Comparison of ENCODE assay signal across 31 cellular contexts in the genomic region with DNA sequence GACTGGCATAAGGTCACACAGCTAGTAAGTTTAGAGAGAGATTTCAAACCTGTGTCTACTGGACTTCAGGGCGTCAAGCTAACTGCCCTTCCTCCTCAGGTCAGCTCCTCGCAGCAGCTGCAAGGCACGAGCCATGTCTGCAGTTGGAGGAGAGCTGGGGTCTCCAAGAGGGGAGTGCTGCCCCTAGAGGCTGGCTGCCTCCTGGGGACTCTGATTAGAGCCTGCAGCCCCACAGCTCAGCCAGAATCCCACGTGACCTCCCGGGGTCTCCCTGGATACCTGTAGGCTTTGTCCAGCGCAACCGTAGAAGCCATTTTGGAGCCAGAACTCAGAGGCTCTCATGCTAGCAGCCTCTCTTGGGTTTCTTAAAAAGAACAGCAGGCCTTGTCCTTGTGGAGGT. TPM values are rescaled to one million over a fixed set of nuclear protein-coding genes. Genes with fewer than 3 reads are reported as not detected.
DNase-seq lines count a peak whose midpoint lies in the region; ATAC-seq and TF ChIP-seq lines count a peak whose summit lies in the region.
"Had no signal": no experiment of that assay in that cellular context is flagged by ENCODE, and none has a peak within 500 bp of the region (broad histone marks: within the 10 kb centered on the region; RNA-seq: fewer than 3 reads in every experiment).

No MANE protein-coding gene starts in this region.

- TF ChIP-seq POLR2A in HCT116 (IDR thresholded peaks at IDR 0.05; ENCODE audit: borderline replicate concordance, extremely low read depth, insufficient read depth, insufficient read length): no peak

- no peak overlapping the region for H3K4me2 ChIP-seq in HCT116 (ENCODE audit: low read length)
- H3K4me2 ChIP-seq: BLaER1 had no signal

- ATAC-seq in HCT116 (0 out of 2 replicates have a peak, but pooled peaks have one; percentile 36), GM19397 (IDR thresholded peaks at IDR 0.05; ENCODE audit: unreplicated experiment) (no peak), left colon (no peak)
- ATAC-seq: heart right ventricle; naive thymus-derived CD8-positive, alpha-beta T cell; Right ventricle myocardium inferior had no signal

- no peak overlapping the region for H3K4me3 Mint-ChIP-seq in progenitor cell of endocrine pancreas (ENCODE audit: low read depth)
- H3K4me3 Mint-ChIP-seq: activated CD4-positive, alpha-beta T cell treated with anti-CD3 and anti-CD28 coated beads, Interleukin-2, amount 10 ng/mL, durations not matched to agents 7 days and 5 days; activated naive CD8-positive, alpha-beta T cell treated with anti-CD3 and anti-CD28 coated beads, Interleukin-2, amount 10 ng/mL, durations not matched to agents 7 days and 5 days; activated T-cell treated with anti-CD3 and anti-CD28 coated beads, Interleukin-2, amount 50 U/mL, for 24 hours; mesothelial cell of epicardium; naive thymus-derived CD8-positive, alpha-beta T cell had no signal

- no peaks in the 10 kb centered on the region for H3K36me3 Mint-ChIP-seq in progenitor cell of endocrine pancreas (ENCODE audit: insufficient read depth)
- H3K36me3 Mint-ChIP-seq: activated naive CD8-positive, alpha-beta T cell treated with anti-CD3 and anti-CD28 coated beads, Interleukin-2, amount 10 ng/mL, durations not matched to agents 7 days and 5 days; mesothelial cell of epicardium; naive thymus-derived CD8-positive, alpha-beta T cell had no signal

- POLR2A ChIA-PET in HCT116 (lab: Charles Lee): no interaction called here

- H3K4me3 ChIP-seq in HCT116 (replicated peaks in 1 of 2; ENCODE audit: low read depth in 1 of 2, low read length in 2 of 2): no peak overlapping the region
- H3K4me3 ChIP-seq: BLaER1, heart right ventricle, stomach, tibial nerve had no signal

- H3K27ac Mint-ChIP-seq in progenitor cell of endocrine pancreas: no peak overlapping the region
- H3K27ac Mint-ChIP-seq: activated CD4-positive, alpha-beta T cell treated with anti-CD3 and anti-CD28 coated beads, Interleukin-2, amount 10 ng/mL, durations not matched to agents 7 days and 5 days; activated naive CD8-positive, alpha-beta T cell treated with anti-CD3 and anti-CD28 coated beads, Interleukin-2, amount 10 ng/mL, durations not matched to agents 7 days and 5 days; activated T-cell treated with anti-CD3 and anti-CD28 coated beads, Interleukin-2, amount 50 U/mL, for 24 hours; mesothelial cell of epicardium; naive thymus-derived CD8-positive, alpha-beta T cell had no signal

- peaks cover 19% of the 10 kb centered on the region for H3K27me3 Mint-ChIP-seq in progenitor cell of endocrine pancreas
- H3K27me3 Mint-ChIP-seq: activated naive CD8-positive, alpha-beta T cell treated with anti-CD3 and anti-CD28 coated beads, Interleukin-2, amount 10 ng/mL, durations not matched to agents 7 days and 5 days; activated T-cell treated with anti-CD3 and anti-CD28 coated beads, Interleukin-2, amount 50 U/mL, for 24 hours had no signal

- RAD21 ChIA-PET in HCT116 (lab: Charles Lee; ENCODE audit: low non-redundant PET in 1 of 2, low total read pairs in 2 of 2, uncharacterized antibody in 2 of 2, unreplicated experiment in 2 of 2): no interaction called here

- no TSS peak for BruUV-seq in HCT116 (replicated peaks; lab: Mats Ljungman, UMichigan)

- H3K27me3 ChIP-seq in HCT116 (ENCODE audit: insufficient read depth, low read length): peaks cover 18% of the 10 kb centered on the region; the same call in 1 of the 2 replicates
- H3K27me3 ChIP-seq: BLaER1, tibial nerve had no signal

- no peaks in the 10 kb centered on the region for H4K20me1 ChIP-seq in HCT116 (ENCODE audit: insufficient read depth)
- H4K20me1 ChIP-seq: BLaER1 had no signal

- CTCF ChIA-PET in HCT116 (lab: Charles Lee): no interaction called here

- H3K9me3 ChIP-seq in HCT116 (ENCODE audit: control insufficient read depth in 1 of 2, insufficient read depth in 1 of 2, low read depth in 1 of 2, low read length in 2 of 2): no peaks in the 10 kb centered on the region
- H3K9me3 ChIP-seq: BLaER1, heart right ventricle, stomach, tibial nerve had no signal

- H3K4me1 ChIP-seq in HCT116 (ENCODE audit: control insufficient read depth in 1 of 2, insufficient read depth in 2 of 2, low read length in 2 of 2): no peaks in the 10 kb centered on the region
- H3K4me1 ChIP-seq: stomach had no signal

- H3K79me2 ChIP-seq in HCT116 (ENCODE audit: insufficient read depth, low read length): no peaks in the 10 kb centered on the region

- DNase-seq in HCT116 (ENCODE audit: low read depth, low spot score) (no peak), iPS DF 4.7 (ENCODE audit: extremely low read depth, low spot score) (peak; percentile 25), progenitor cell of endocrine pancreas (ENCODE audit: low spot score, unreplicated experiment) (no peak), NCI-H1092 (lab: John Stamatoyannopoulos, UW) (no peak), left colon (no peak)
- DNase-seq: activated CD4-positive, alpha-beta T cell treated with anti-CD3 and anti-CD28 coated beads, Interleukin-2, amount 10 ng/mL, durations not matched to agents 7 days and 5 days; activated effector memory CD4-positive, alpha-beta T cell treated with anti-CD3 and anti-CD28 coated beads, Interleukin-2, amount 50 U/mL, for 16 hours; activated naive CD8-positive, alpha-beta T cell treated with anti-CD3 and anti-CD28 coated beads, Interleukin-2, amount 10 ng/mL, durations not matched to agents 7 days and 5 days; activated T-cell treated with anti-CD3 and anti-CD28 coated beads, Interleukin-2, amount 50 U/mL, for 24 hours; central memory CD4-positive, alpha-beta T cell; dermis blood vessel endothelial cell; DMS153; heart right ventricle; MM.1S; naive thymus-derived CD8-positive, alpha-beta T cell; NCI-H1436; NCI-H2081; NCI-H524 treated with DMSO at 0.1 percent for 48 hours; occipital lobe; stimulated activated CD4-positive, alpha-beta T cell treated with anti-CD3 and anti-CD28 coated beads, Interleukin-4, amount 100 ng/mL, for 1 hour; stomach had no signal

- TF ChIP-seq CTCF in HCT116 (IDR thresholded peaks at IDR 0.05 in 2 of 3, conservative IDR thresholded peaks at IDR 0.05 in 1 of 3; ENCODE audit: borderline replicate concordance in 1 of 3, insufficient read depth in 1 of 3, low read depth in 2 of 3, low read length in 2 of 3) (no peak), progenitor cell of endocrine pancreas (IDR thresholded peaks at IDR 0.05; ENCODE audit: unreplicated experiment) (peak; percentile 34)

- TF ChIP-seq RAD21 in HCT116 (IDR thresholded peaks at IDR 0.05; ENCODE audit: low read depth): no peak

- no peak overlapping the region for H3K9ac ChIP-seq in HCT116 (ENCODE audit: low read length)
- H3K9ac ChIP-seq: BLaER1 had no signal

- no peaks in the 10 kb centered on the region for H3K9me2 ChIP-seq in HCT116 (ENCODE audit: insufficient read depth)

- intact Hi-C loops in HCT116 (cut with micrococcal nuclease): no loop called here
- intact Hi-C loops in left colon (cut with DNase I, micrococcal nuclease): no loop called here

- no peaks in the 10 kb centered on the region for H3K4me1 Mint-ChIP-seq in progenitor cell of endocrine pancreas (ENCODE audit: low read depth)
- H3K4me1 Mint-ChIP-seq: activated CD4-positive, alpha-beta T cell treated with anti-CD3 and anti-CD28 coated beads, Interleukin-2, amount 10 ng/mL, durations not matched to agents 7 days and 5 days; activated naive CD8-positive, alpha-beta T cell treated with anti-CD3 and anti-CD28 coated beads, Interleukin-2, amount 10 ng/mL, durations not matched to agents 7 days and 5 days; naive thymus-derived CD8-positive, alpha-beta T cell had no signal

- H3K9me3 Mint-ChIP-seq in progenitor cell of endocrine pancreas (ENCODE audit: low read depth): no peaks in the 10 kb centered on the region
- H3K9me3 Mint-ChIP-seq: activated CD4-positive, alpha-beta T cell treated with anti-CD3 and anti-CD28 coated beads, Interleukin-2, amount 10 ng/mL, durations not matched to agents 7 days and 5 days; activated naive CD8-positive, alpha-beta T cell treated with anti-CD3 and anti-CD28 coated beads, Interleukin-2, amount 10 ng/mL, durations not matched to agents 7 days and 5 days; activated T-cell treated with anti-CD3 and anti-CD28 coated beads, Interleukin-2, amount 50 U/mL, for 24 hours; mesothelial cell of epicardium; naive thymus-derived CD8-positive, alpha-beta T cell had no signal

- H3K27ac ChIP-seq in HCT116 (ENCODE audit: low read depth, low read length): no peak overlapping the region
- peak overlapping the region; percentile 75 for H3K27ac ChIP-seq in angular gyrus (ENCODE audit: low read depth, low read length)
- H3K27ac ChIP-seq: BLaER1, heart right ventricle, HL-60, stomach, tibial nerve, VCaP had no signal

- H3K36me3 ChIP-seq in HCT116 (ENCODE audit: control insufficient read depth in 1 of 2, insufficient read depth in 2 of 2, low read length in 2 of 2): no peaks in the 10 kb centered on the region
- H3K36me3 ChIP-seq: BLaER1, heart right ventricle, stomach, tibial nerve had no signal

- H2AFZ ChIP-seq in HCT116 (ENCODE audit: low read depth, low read length, poor library complexity, severe bottlenecking): no peak overlapping the region

TF ChIP-seq in HCT116, 20 proteins besides CTCF, POLR2A, EP300 and RAD21:
- no peak for TF ChIP-seq EGR1 (IDR thresholded peaks at IDR 0.05; ENCODE audit: low read depth)
- TF ChIP-seq, protein P1, sequence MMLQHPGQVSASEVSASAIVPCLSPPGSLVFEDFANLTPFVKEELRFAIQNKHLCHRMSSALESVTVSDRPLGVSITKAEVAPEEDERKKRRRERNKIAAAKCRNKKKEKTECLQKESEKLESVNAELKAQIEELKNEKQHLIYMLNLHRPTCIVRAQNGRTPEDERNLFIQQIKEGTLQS (IDR thresholded peaks at IDR 0.05): no peak
- TF ChIP-seq, protein P2, sequence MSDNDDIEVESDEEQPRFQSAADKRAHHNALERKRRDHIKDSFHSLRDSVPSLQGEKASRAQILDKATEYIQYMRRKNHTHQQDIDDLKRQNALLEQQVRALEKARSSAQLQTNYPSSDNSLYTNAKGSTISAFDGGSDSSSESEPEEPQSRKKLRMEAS (IDR thresholded peaks at IDR 0.05): no peak
- TF ChIP-seq ZFX (IDR thresholded peaks at IDR 0.05): no peak
- TF ChIP-seq EZH2phosphoT487 (IDR thresholded peaks at IDR 0.05; ENCODE audit: borderline replicate concordance): no peak
- no peak for TF ChIP-seq ELF1 (IDR thresholded peaks at IDR 0.05; ENCODE audit: borderline replicate concordance, low read depth)
- TF ChIP-seq SP1 (IDR thresholded peaks at IDR 0.05; ENCODE audit: low read depth): no peak
- no peak for TF ChIP-seq YY1 (IDR thresholded peaks at IDR 0.05; ENCODE audit: extremely low read depth, insufficient replicate concordance, low read depth, low read length)

RNA-seq across cellular contexts. Expression of a gene that starts 15.0 kb away (rescaled TPM):
- total RNA-seq in HCT116 (2021; ENCODE audit: unreplicated experiment) (not detected), progenitor cell of endocrine pancreas (not detected in 2 replicates), left colon (under 1 TPM; 0.21 to 0.36 TPM)
- not detected in 2 replicates for polyA plus RNA-seq in HCT116 (2012)
- total RNA-seq: activated CD4-positive, alpha-beta T cell treated with anti-CD3 and anti-CD28 coated beads, Interleukin-2, amount 10 ng/mL, durations not matched to agents 7 days and 5 days; activated naive CD8-positive, alpha-beta T cell treated with anti-CD3 and anti-CD28 coated beads, Interleukin-2, amount 10 ng/mL, durations not matched to agents 7 days and 5 days; dermis blood vessel endothelial cell; endothelial cell of umbilical vein; G401; mesothelial cell of epicardium; naive thymus-derived CD8-positive, alpha-beta T cell had no signal
- polyA plus RNA-seq: endothelial cell of umbilical vein; naive thymus-derived CD8-positive, alpha-beta T cell had no signal
